Comparison of ENCODE assay signal across 8 cellular contexts in the genomic region with DNA sequence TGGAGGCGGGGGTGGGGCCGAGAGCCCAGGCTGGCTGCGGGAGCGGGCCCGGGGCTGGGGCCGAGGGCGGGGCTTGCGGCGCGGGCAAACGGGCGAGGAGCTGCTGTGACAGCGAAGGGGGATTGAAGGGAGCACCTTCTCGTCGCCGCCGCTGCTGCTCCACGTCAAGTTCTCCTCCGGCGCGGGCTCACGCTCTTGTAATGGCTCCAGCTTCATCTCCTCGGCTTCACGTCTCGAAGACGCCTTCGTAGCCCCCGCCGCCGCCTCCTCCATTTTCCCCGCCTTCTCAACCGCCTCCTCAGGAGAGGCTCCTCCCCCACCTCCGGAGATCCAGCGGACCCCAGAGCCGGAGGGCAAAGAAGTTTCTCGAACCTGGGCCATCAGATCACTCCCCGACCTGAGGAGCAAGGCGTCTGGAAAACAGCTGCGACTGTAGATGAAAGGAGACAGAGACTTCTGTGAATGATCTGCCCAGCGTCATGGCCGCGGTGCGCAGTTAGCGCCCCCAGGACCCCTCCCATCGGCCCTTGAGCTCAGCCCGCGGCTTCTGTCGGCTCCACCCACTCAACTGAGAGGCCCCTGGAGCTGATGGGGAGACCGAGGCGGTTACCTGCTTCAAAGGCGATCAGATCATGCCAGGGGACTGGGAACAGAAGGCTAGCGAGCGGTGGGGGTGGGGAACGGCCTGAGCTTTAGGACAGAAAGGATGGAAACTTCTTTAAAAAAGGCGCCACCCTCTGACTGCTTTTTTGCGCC. TPM values are rescaled to one million over a fixed set of nuclear protein-coding genes. Genes with fewer than 3 reads are reported as not detected.
A peak's percentile ranks its signal among the peaks of the same experiment; 100 is the strongest.
DNase-seq lines count a peak whose midpoint lies in the region; ATAC-seq, FAIRE-seq and TF ChIP-seq lines count a peak whose summit lies in the region.

No MANE protein-coding gene starts in this region.

- WGBS in H1 (ENCODE audit: extremely low coverage in 1 of 2, insufficient coverage in 1 of 2, insufficient read length in 1 of 2, insufficient replicate concordance in 2 of 2, low coverage in 1 of 2, low lambda C conversion rate in 2 of 2, missing lambda C conversion rate in 1 of 2), 2 experiments = 1% methylated on average over 12 of the region's 56 CpGs; no CpG with 5 or more reads in 1 of the 2 experiments

- intact Hi-C loops in mucosa of descending colon (cut with DNase I, micrococcal nuclease) = no loop called here

- ATAC-seq in HG02938 (IDR thresholded peaks at IDR 0.05; ENCODE audit: unreplicated experiment) (peak; percentile 54), mucosa of descending colon (peak; percentile 79)

- peak overlapping the region; percentile 85 for H2AFZ ChIP-seq in H1 (ENCODE audit: low read length)

- TF ChIP-seq CTCF in H1 (IDR thresholded peaks at IDR 0.05; ENCODE audit: control extremely low read depth in 1 of 3, insufficient read depth in 1 of 3, low read depth in 1 of 3, low read length in 3 of 3) = no peak
- no peak for TF ChIP-seq CTCF in mucosa of descending colon (IDR thresholded peaks at IDR 0.05)

- H3K79me1 ChIP-seq in H1 (ENCODE audit: low read depth, low read length) = no peaks in the 10 kb centered on the region

- H3K18ac ChIP-seq in H1 (ENCODE audit: extremely low read depth, low read length) = no peak overlapping the region

- no peak for TF ChIP-seq RAD21 in H1 (IDR thresholded peaks at IDR 0.05 in 1 of 2, conservative IDR thresholded peaks at IDR 0.05 in 1 of 2; ENCODE audit: low read depth in 2 of 2, low read length in 2 of 2)

- peak; percentile 60 for DNase-seq in NCI-H1436 (lab: John Stamatoyannopoulos, UW)
- no peak for DNase-seq in NCI-H1436 treated with DMSO at 0.1 percent for 48 hours (lab: John Stamatoyannopoulos, UW)
- peak; percentile 4 for DNase-seq in NCI-H446 treated with DMSO at 0.1 percent for 48 hours (lab: John Stamatoyannopoulos, UW)
- peak; percentile 10 to 18 for DNase-seq in activated CD8-positive, alpha-beta memory T cell treated with anti-CD3 and anti-CD28 coated beads for 4 hours (ENCODE audit: low read depth in 2 of 2)
- peak in 1 of 2 experiments; percentile 67 for DNase-seq in H1 (ENCODE audit: low read depth in 1 of 2, low spot score in 2 of 2)
- DNase-seq in mucosa of descending colon = peak; percentile 58 to 72 (median 70)
- peak; percentile 27 to 47 for DNase-seq in stimulated activated CD8-positive, alpha-beta memory T cell treated with anti-CD3 and anti-CD28 coated beads, Interleukin-7, amount 100 ng/mL, for 4 hours (ENCODE audit: low read depth in 2 of 2)

- no peak overlapping the region for H2BK120ac ChIP-seq in H1 (replicated peaks; ENCODE audit: low read depth, low read length)

- no peak for TF ChIP-seq EP300 in H1 (IDR thresholded peaks at IDR 0.05; ENCODE audit: borderline replicate concordance in 1 of 2, low read depth in 2 of 2, low read length in 2 of 2)

- H3K9me3 ChIP-seq in H1 (ENCODE audit: insufficient read depth in 2 of 2, low read depth in 1 of 2, low read length in 1 of 2) (no peaks in the 10 kb centered on the region), mucosa of descending colon (no peaks in the 10 kb centered on the region)

- POLR2A ChIA-PET in H1 (lab: Charles Lee; ENCODE audit: partially characterized antibody) = no interaction called here

- peak overlapping the region; percentile 66 to 82 for H3K4me2 ChIP-seq in H1 (ENCODE audit: insufficient read depth in 1 of 2, low read depth in 2 of 2, low read length in 2 of 2)

- no peak overlapping the region for H2BK20ac ChIP-seq in H1 (ENCODE audit: low read length)

- H3K4me3 ChIP-seq in H1 (ENCODE audit: extremely low read depth in 1 of 4, insufficient read depth in 2 of 4, low read depth in 3 of 4, low read length in 4 of 4) = peak overlapping the region; percentile 65 to 91 (median 78)
- peak overlapping the region; percentile 26 for H3K4me3 ChIP-seq in mucosa of descending colon

- H3K36me3 ChIP-seq in H1 (ENCODE audit: control insufficient read depth in 2 of 4, insufficient read depth in 4 of 4, low read length in 3 of 4) (peaks cover 0 to 3% (median 0%) of the 10 kb centered on the region in 4 experiments; a peak in 1 of 8 replicates), mucosa of descending colon (ENCODE audit: low read depth) (no peaks in the 10 kb centered on the region)

- H2AK5ac ChIP-seq in H1 (ENCODE audit: low read depth, low read length) = no peak overlapping the region

- FAIRE-seq in H1 (lab: Jason Lieb, UNC) = no peak

- H3K14ac ChIP-seq in H1 (ENCODE audit: insufficient read length) = no peak overlapping the region

- peak overlapping the region; percentile 63 to 87 (median 74) for H3K9ac ChIP-seq in H1 (replicated peaks in 1 of 4; ENCODE audit: extremely low read depth in 1 of 4, low read depth in 3 of 4, low read length in 3 of 4)

- H3K23me2 ChIP-seq in H1 (ENCODE audit: low read depth, low read length) = no peaks in the 10 kb centered on the region

- H4K91ac ChIP-seq in H1 (replicated peaks; ENCODE audit: insufficient read length, low read length) = no peak overlapping the region

- no peaks in the 10 kb centered on the region; a peak in 1 of 7 replicates for H3K4me1 ChIP-seq in H1 (replicated peaks in 1 of 4; ENCODE audit: control insufficient read depth in 3 of 4, insufficient read depth in 4 of 4, low read length in 3 of 4)
- H3K4me1 ChIP-seq in mucosa of descending colon (ENCODE audit: low read depth) = no peaks in the 10 kb centered on the region

- H4K8ac ChIP-seq in H1 (ENCODE audit: extremely low read depth, insufficient read depth, low read length) = peak overlapping the region; percentile 68; the same call in 1 of the 2 replicates

- no peak; a peak in 2 of 3 replicates for TF ChIP-seq POLR2A in H1 (IDR thresholded peaks at IDR 0.05; ENCODE audit: control extremely low read depth in 1 of 2, low read depth in 2 of 2, low read length in 2 of 2)

- peak overlapping the region; percentile 90 for H4K5ac ChIP-seq in H1 (ENCODE audit: insufficient read length, low read depth, low read length)

- no peaks in the 10 kb centered on the region for H4K20me1 ChIP-seq in H1 (replicated peaks in 1 of 2; ENCODE audit: control insufficient read depth in 1 of 2, insufficient read depth in 2 of 2, low read length in 2 of 2)

- peak overlapping the region; percentile 19 for H3K56ac ChIP-seq in H1 (replicated peaks; ENCODE audit: insufficient read length, low read depth, low read length)

- H2BK5ac ChIP-seq in H1 (ENCODE audit: low read depth, low read length) = peak overlapping the region; percentile 27; the same call in 1 of the 2 replicates

- CTCF ChIA-PET in H1 (lab: Charles Lee; ENCODE audit: partially characterized antibody) = no interaction called here

- no peak overlapping the region for H2BK12ac ChIP-seq in H1 (ENCODE audit: low read depth, low read length)

- H3K27me3 ChIP-seq in H1 (replicated peaks in 1 of 4; ENCODE audit: control insufficient read depth in 3 of 4, extremely low read depth in 1 of 4, insufficient read depth in 3 of 4, low read length in 3 of 4) = no peaks in the 10 kb centered on the region

- no peak overlapping the region for H3K23ac ChIP-seq in H1 (ENCODE audit: insufficient read length)

- peak overlapping the region; percentile 84 for H3K27ac ChIP-seq in H1 (ENCODE audit: low read depth, low read length)

- H2BK15ac ChIP-seq in H1 (ENCODE audit: low read length) = no peak overlapping the region

- H3K79me2 ChIP-seq in H1 (ENCODE audit: control insufficient read depth in 1 of 2, insufficient read depth in 2 of 2, low read length in 2 of 2) = no peaks in the 10 kb centered on the region

- no peak overlapping the region for H3K4ac ChIP-seq in H1 (replicated peaks; ENCODE audit: insufficient read length, low read depth, low read length)

TF ChIP-seq in H1, 55 proteins besides CTCF, POLR2A, EP300 and RAD21 (continues in another document):
- TF ChIP-seq KDM4A (IDR thresholded peaks at IDR 0.05; ENCODE audit: low read depth, low read length, severe bottlenecking) (peak; percentile 54), CHD2 (IDR thresholded peaks at IDR 0.05; ENCODE audit: low read length) (no peak)

RNA-seq across cellular contexts. Expression of a gene that starts 0.9 kb away (rescaled TPM):
- 5.6 and 6.6 TPM in 2 replicates for total RNA-seq in H1 (2021; fragmentation: NEBNext Ultra II Directional; extraction: Animal tissue kit (Norgen Biotek cat#: 25700))
- 2.9 and 5.2 TPM in 2 replicates for polyA plus RNA-seq in H1 (2011; rRNA removed)
- polyA plus RNA-seq in H1 (2011; cell fraction: cytosol; rRNA removed) = 3.5 TPM
- polyA plus RNA-seq in H1 (2011; cell fraction: nucleus; rRNA removed) = 7.4 TPM
- polyA plus RNA-seq in H1 (2012, experiment 1 of 2) = 3.9 to 5.2 TPM (median 4.1 TPM) in 4 replicates
- polyA plus RNA-seq in H1 (2012, experiment 2 of 2) = 0.45 TPM
- polyA plus RNA-seq in H1 (2013, experiment 1 of 2) = 7.5 TPM
- polyA plus RNA-seq in H1 (2013, experiment 2 of 2) = 6.1 TPM
- polyA minus RNA-seq in H1 (2011; rRNA and poly(A)+ RNA removed) = 23.6 and 30.5 TPM in 2 replicates
- polyA minus RNA-seq in H1 (2011; cell fraction: cytosol; rRNA and poly(A)+ RNA removed) = 6.6 TPM
- polyA minus RNA-seq in H1 (2011; cell fraction: nucleus; rRNA and poly(A)+ RNA removed) = 34.5 TPM
- total RNA-seq in mucosa of descending colon = 1 to 10 TPM in 1 of 3 donors, under 1 TPM in 2; 0.26 to 1.8 (median 0.80) TPM

RNA-seq across cellular contexts. Expression of a gene that starts 36.8 kb away (rescaled TPM):
- total RNA-seq in H1 (2021; fragmentation: NEBNext Ultra II Directional; extraction: Animal tissue kit (Norgen Biotek cat#: 25700)) = 11.6 and 13.4 TPM in 2 replicates
- 7.8 and 9.4 TPM in 2 replicates for polyA plus RNA-seq in H1 (2011; rRNA removed)
- 10.2 TPM for polyA plus RNA-seq in H1 (2011; cell fraction: cytosol; rRNA removed)
- 5.8 TPM for polyA plus RNA-seq in H1 (2011; cell fraction: nucleus; rRNA removed)
- 3.6 to 8.5 TPM (median 5.9 TPM) in 4 replicates for polyA plus RNA-seq in H1 (2012, experiment 1 of 2)
- 2.5 TPM for polyA plus RNA-seq in H1 (2012, experiment 2 of 2)
- polyA plus RNA-seq in H1 (2013, experiment 1 of 2) = 17.6 TPM
- polyA plus RNA-seq in H1 (2013, experiment 2 of 2) = 21.6 TPM
- 3.0 and 5.1 TPM in 2 replicates for polyA minus RNA-seq in H1 (2011; rRNA and poly(A)+ RNA removed)
- 1.5 TPM for polyA minus RNA-seq in H1 (2011; cell fraction: cytosol; rRNA and poly(A)+ RNA removed)
- 2.3 TPM for polyA minus RNA-seq in H1 (2011; cell fraction: nucleus; rRNA and poly(A)+ RNA removed)
- total RNA-seq in mucosa of descending colon = 10 to 100 TPM in 1 of 3 donors, 1 to 10 TPM in 2; 3.8 to 18.3 (median 7.1) TPM
